ENCODE assay signal across 8 cellular contexts in the genomic region with DNA sequence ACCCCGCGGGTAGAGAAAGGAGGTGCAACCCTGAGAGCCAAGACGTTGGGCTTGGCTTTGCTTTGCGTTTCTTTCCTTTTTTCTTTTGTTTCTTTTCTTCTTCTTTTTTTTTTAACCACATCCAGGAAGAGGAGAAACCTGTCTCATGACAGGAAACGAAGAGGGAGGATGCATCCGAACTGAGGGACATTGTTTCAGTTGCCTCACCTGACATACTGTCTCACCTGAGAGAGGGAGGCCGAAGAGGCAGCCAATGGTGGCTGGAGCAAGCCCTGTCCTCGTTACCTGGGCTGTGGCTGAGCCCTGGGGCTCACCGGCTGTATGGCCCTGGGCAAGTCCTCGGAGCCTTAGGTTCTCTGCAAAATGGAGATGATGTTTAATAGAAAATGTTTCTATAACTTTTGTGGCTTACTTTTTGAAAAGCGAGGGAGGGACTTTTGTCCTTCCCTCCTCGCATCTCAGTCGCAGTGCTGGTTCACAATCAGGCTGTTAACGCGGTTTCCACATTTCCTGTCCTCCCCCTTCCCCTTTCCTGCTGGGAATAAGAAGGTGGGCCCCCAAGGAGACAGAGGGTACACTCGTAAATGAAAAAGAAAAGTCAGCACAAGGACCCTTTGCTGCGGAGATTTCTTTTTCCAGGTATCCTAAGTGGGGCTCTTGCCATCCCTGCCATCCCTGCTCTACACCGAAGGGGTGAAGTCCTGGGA. TPM values are rescaled to one million over a fixed set of nuclear protein-coding genes. Genes with fewer than 3 reads are reported as not detected.
A peak's percentile ranks its signal among the peaks of the same experiment; 100 is the strongest.
DNase-seq lines count a peak whose midpoint lies in the region; ATAC-seq, FAIRE-seq and TF ChIP-seq lines count a peak whose summit lies in the region.

No MANE protein-coding gene starts in this region.

- H3K4me2 ChIP-seq in osteoblast (ENCODE audit: insufficient read depth, low read length): peak overlapping the region; percentile 96

- POLR2A ChIA-PET in BJ (lab: Charles Lee): no interaction called here

- peak overlapping the region; percentile 87 for H3K9ac ChIP-seq in endocrine pancreas (ENCODE audit: control insufficient read depth, insufficient read depth, low read length)

- no peak overlapping the region for H2AFZ ChIP-seq in osteoblast (ENCODE audit: low read length)

- CTCF ChIA-PET in BJ (lab: Yijun Ruan, JAX): interaction anchor here (0.6 to 2.3 kb wide), 3 partner anchors 29 to 1207 kb away, joined by 3 to 5 read pairs (median 3); no protein-coding TSS in a partner anchor

- DNase-seq in BJ (ENCODE audit: low read depth) (no peak), T-helper 2 cell (peak in 3 of 5 experiments; percentile 4 to 72 (median 41)), osteoblast (ENCODE audit: insufficient read length, low spot score, missing footprints) (no peak), frontal cortex (ENCODE audit: low spot score in 2 of 2) (no peak), AG08396 (ENCODE audit: low spot score) (no peak)

- H3K36me3 ChIP-seq in BJ (ENCODE audit: control insufficient read depth, insufficient read depth, low read length) (no peaks in the 10 kb centered on the region), endocrine pancreas (ENCODE audit: control insufficient read depth, insufficient read depth, low read length) (no peaks in the 10 kb centered on the region), osteoblast (ENCODE audit: insufficient read depth, low read length) (peaks cover 7% of the 10 kb centered on the region)

- H3K27ac ChIP-seq in osteoblast (ENCODE audit: low read depth, low read length): peak overlapping the region; percentile 95

- no peak for FAIRE-seq in frontal cortex (lab: Jason Lieb, UNC)

- H3K9me3 ChIP-seq in endocrine pancreas (ENCODE audit: control insufficient read depth, low read length): no peaks in the 10 kb centered on the region
- no peaks in the 10 kb centered on the region for H3K9me3 ChIP-seq in osteoblast (ENCODE audit: low read depth, low read length)

- no peak for TF ChIP-seq CTCF in BJ (IDR thresholded peaks at IDR 0.05; ENCODE audit: insufficient read depth, low read depth, low read length)
- no peak for TF ChIP-seq CTCF in osteoblast (IDR thresholded peaks at IDR 0.05; ENCODE audit: extremely low read depth, low read depth, low read length)

- H3K4me1 ChIP-seq in endocrine pancreas (ENCODE audit: control insufficient read depth, insufficient read depth, low read length) (no peaks in the 10 kb centered on the region), osteoblast (ENCODE audit: insufficient read depth, low read length) (peaks cover 17% of the 10 kb centered on the region)

- ATAC-seq in GM19328 (IDR thresholded peaks at IDR 0.05; ENCODE audit: unreplicated experiment) (peak; percentile 12), HG03432 (IDR thresholded peaks at IDR 0.05; ENCODE audit: unreplicated experiment) (peak; percentile 27)

- H3K4me3 ChIP-seq in BJ (ENCODE audit: low read depth, low read length) (peak overlapping the region; percentile 51), endocrine pancreas (ENCODE audit: control insufficient read depth, insufficient read depth, low read length) (peak overlapping the region; percentile 88), osteoblast (ENCODE audit: insufficient read depth, low read length) (peak overlapping the region; percentile 82)

- H3K79me2 ChIP-seq in osteoblast (ENCODE audit: insufficient read depth, low read length): peaks cover 68% of the 10 kb centered on the region

- peaks cover 6% of the 10 kb centered on the region for H4K20me1 ChIP-seq in osteoblast (ENCODE audit: insufficient read depth, low read length)

- H3K27me3 ChIP-seq in BJ (ENCODE audit: control insufficient read depth, insufficient read depth, low read length) (no peaks in the 10 kb centered on the region), endocrine pancreas (ENCODE audit: control insufficient read depth, insufficient read depth, low read length) (no peaks in the 10 kb centered on the region), osteoblast (ENCODE audit: insufficient read depth, low read length) (no peaks in the 10 kb centered on the region)

RNA-seq across cellular contexts. Expression of a gene that starts 29.4 kb away (rescaled TPM):
- 18.9 and 19.4 TPM in 2 replicates for polyA plus RNA-seq in BJ (2011; rRNA removed)
- polyA minus RNA-seq in BJ (2011; rRNA and poly(A)+ RNA removed): 22.3 and 28.4 TPM in 2 replicates
- total RNA-seq in osteoblast (41.5 and 56.5 TPM in 2 replicates), frontal cortex (2.0 TPM)

Comparison
In these comparisons a context has a peak if more than half of its experiments do, and no peak if none do; other contexts are left out.
1. DNase-seq: peak in T-helper 2 cell (3 of 5); none in BJ (single experiment), osteoblast (single experiment), frontal cortex (0 of 2) and AG08396 (single experiment).
2. RNA of a gene that starts 29.4 kb away (total RNA-seq): 41.5 to 56.5 TPM in osteoblast; 2.0 TPM in frontal cortex (single experiment); every median in the first group is over 10 times any median in the second.
3. Peak in every context shown above with its lines, with median percentiles within 50 percentile points of each other: H3K4me3 ChIP-seq.